Comparison of ENCODE assay signal across 1 cellular context in genomic region chr11:4480577-4481539, GRCh38.
TF ChIP-seq lines count a peak whose summit lies in the region.

No MANE protein-coding gene starts in this region.

TF ChIP-seq in HepG2, 621 proteins besides CTCF, POLR2A, EP300 and RAD21:
- TF ChIP-seq RFX3 (CRISPR knock-in tag; IDR thresholded peaks at IDR 0.05) (no peak), ZNF724P (CRISPR knock-in tag; IDR thresholded peaks at IDR 0.05; ENCODE audit: borderline replicate concordance) (no peak), TBP (CRISPR knock-in tag; IDR thresholded peaks at IDR 0.05) (no peak), ZNF234 (CRISPR knock-in tag; conservative IDR thresholded peaks at IDR 0.05) (no peak), ISX (CRISPR knock-in tag; conservative IDR thresholded peaks at IDR 0.05) (no peak), PRMT3 (CRISPR knock-in tag; IDR thresholded peaks at IDR 0.05; ENCODE audit: borderline replicate concordance, low read depth) (no peak), ZBTB3 (CRISPR knock-in tag; IDR thresholded peaks at IDR 0.05; ENCODE audit: borderline replicate concordance, low read depth) (no peak), CHCHD3 (CRISPR knock-in tag; IDR thresholded peaks at IDR 0.05) (no peak), ZMYM3 (CRISPR knock-in tag; IDR thresholded peaks at IDR 0.05) (no peak), RFX1 (IDR thresholded peaks at IDR 0.05) (no peak)
TF ChIP-seq in HepG2: peak in this region for 0.
